In genomic region chr10:88194961-88195367, GRCh38 we compare ENCODE assay signal across 16 cellular contexts.
DNase-seq lines count a peak whose midpoint lies in the region; ATAC-seq and TF ChIP-seq lines count a peak whose summit lies in the region.
"Had no signal": no experiment of that assay in that cellular context is flagged by ENCODE, and none has a peak within 500 bp of the region (broad histone marks: within the 10 kb centered on the region; RNA-seq: fewer than 3 reads in every experiment).

No MANE protein-coding gene starts in this region.

- WGBS in stomach, 5 donors, result 11 to 43% (median 21%) methylated on average over 2 of the region's 2 CpGs
- 64% methylated on average over 1 of the region's 2 CpGs for WGBS in mammary epithelial cell (ENCODE audit: low coverage, missing lambda C conversion rate)

- H3K27me3 Mint-ChIP-seq in T-cell, result no peaks in the 10 kb centered on the region
- no peaks in the 10 kb centered on the region for H3K27me3 Mint-ChIP-seq in chondrocyte (ENCODE audit: low read depth)

- POLR2A ChIA-PET in T-cell (lab: Charles Lee), result interaction anchor here (0.5 to 0.6 kb wide), 3 partner anchors 130 to 287 kb away, joined by 3 to 6 read pairs (median 3); no protein-coding TSS in a partner anchor

- dilution Hi-C loops in mammary epithelial cell (cut with HindIII; ENCODE audit: low sequenced_read_pairs), result no loop called here

- CTCF ChIA-PET in T-cell (lab: Charles Lee) (interaction anchor here in 1 of 2 donors (1.0 kb wide), 1 partner anchor 192 kb away, joined by 3 read pairs; no protein-coding TSS in a partner anchor), mammary epithelial cell (lab: Charles Lee; ENCODE audit: low non-redundant PET) (no interaction called here)

- no peak for TF ChIP-seq POLR2A in stomach (IDR thresholded peaks at IDR 0.05)

- H3K4me1 ChIP-seq in left ventricle myocardium inferior, result peaks cover 23% of the 10 kb centered on the region
- H3K4me1 ChIP-seq in stomach, result no peaks in the 10 kb centered on the region
- H3K4me1 ChIP-seq in mammary epithelial cell (ENCODE audit: insufficient read depth, low read length), result peaks cover 21% of the 10 kb centered on the region

- H3K27ac Mint-ChIP-seq in T-cell, result peak overlapping the region; percentile 94 to 96
- no peak overlapping the region for H3K27ac Mint-ChIP-seq in chondrocyte (ENCODE audit: unreplicated experiment)

- peak overlapping the region in 1 of 3 donors; percentile 12 for H3K4me3 Mint-ChIP-seq in T-cell
- H3K4me3 Mint-ChIP-seq in chondrocyte (ENCODE audit: unreplicated experiment), result no peak overlapping the region

- no peaks in the 10 kb centered on the region for H3K27me3 ChIP-seq in left ventricle myocardium inferior (ENCODE audit: low read depth)
- H3K27me3 ChIP-seq in stomach, result no peaks in the 10 kb centered on the region
- H3K27me3 ChIP-seq in mammary epithelial cell (ENCODE audit: insufficient read depth, low read length), result no peaks in the 10 kb centered on the region
- H3K27me3 ChIP-seq: BLaER1 treated with 17β-estradiol and CSF1 and Interleukin-3, amounts not matched to agents 10 nM and 100 nM had no signal

- no peak for ATAC-seq in T-cell (replicated peaks in 1 of 4)
- ATAC-seq in HG02571 (IDR thresholded peaks at IDR 0.05; ENCODE audit: unreplicated experiment), result no peak

- H3K9me3 ChIP-seq in left ventricle myocardium inferior (replicated peaks), result no peaks in the 10 kb centered on the region
- no peaks in the 10 kb centered on the region for H3K9me3 ChIP-seq in stomach
- no peaks in the 10 kb centered on the region for H3K9me3 ChIP-seq in mammary epithelial cell (replicated peaks; ENCODE audit: insufficient read depth, low read length)

- H3K27ac ChIP-seq in left ventricle myocardium inferior (replicated peaks), result peak overlapping the region; percentile 28
- no peak overlapping the region for H3K27ac ChIP-seq in stomach
- H3K27ac ChIP-seq in mammary epithelial cell (ENCODE audit: insufficient read depth, low read depth, low read length), result no peak overlapping the region
- H3K27ac ChIP-seq: BLaER1 treated with 17β-estradiol and CSF1 and Interleukin-3, amounts not matched to agents 10 nM and 100 nM; HL-60 had no signal

- BruUV-seq in mammary epithelial cell (replicated peaks; lab: Mats Ljungman, UMichigan), result no TSS peak

- no peaks in the 10 kb centered on the region for H3K79me2 ChIP-seq in mammary epithelial cell (ENCODE audit: insufficient read depth, low read length)

- H3K4me2 ChIP-seq in mammary epithelial cell (ENCODE audit: insufficient read depth, low read depth, low read length), result no peak overlapping the region

- TF ChIP-seq EP300 in stomach (IDR thresholded peaks at IDR 0.05), result no peak

- in situ Hi-C loops in mammary epithelial cell (cut with MboI; ENCODE audit: low sequenced_read_pairs in 2 of 2), result no loop called here

- H3K36me3 ChIP-seq in left ventricle myocardium inferior (no peaks in the 10 kb centered on the region), stomach (no peaks in the 10 kb centered on the region), mammary epithelial cell (ENCODE audit: insufficient read depth, low read length) (no peaks in the 10 kb centered on the region)
- H3K36me3 ChIP-seq: BLaER1 treated with 17β-estradiol and CSF1 and Interleukin-3, amounts not matched to agents 10 nM and 100 nM had no signal

- DNase-seq in left ventricle myocardium inferior (no peak), cardiac septum (ENCODE audit: low spot score) (no peak), T-cell (no peak), fibroblast of the aortic adventitia (ENCODE audit: low read depth) (peak; percentile 64), stomach (no peak), mammary epithelial cell (no peak), chondrocyte (ENCODE audit: low spot score) (no peak)
- DNase-seq: 8988T; MV-4-11; NCI-H187 treated with DMSO at 0.1 percent for 48 hours; NCI-H446; NK-92 treated with Interleukin-12 subunit alpha and Interleukin-12 subunit beta, amount 100 ng/mL, for 24 hours; SHP77 treated with DMSO at 0.1 percent for 48 hours had no signal

- no peaks in the 10 kb centered on the region for H3K36me3 Mint-ChIP-seq in T-cell
- H3K36me3 Mint-ChIP-seq in chondrocyte (ENCODE audit: low read depth), result no peaks in the 10 kb centered on the region

- peaks cover 45 to 54% (median 52%) of the 10 kb centered on the region in 3 donors for H3K4me1 Mint-ChIP-seq in T-cell
- no peaks in the 10 kb centered on the region for H3K4me1 Mint-ChIP-seq in chondrocyte (ENCODE audit: low read depth)

- no peaks in the 10 kb centered on the region for H4K20me1 ChIP-seq in mammary epithelial cell (ENCODE audit: insufficient read depth, low read length)
- H4K20me1 ChIP-seq: BLaER1 treated with 17β-estradiol and CSF1 and Interleukin-3, amounts not matched to agents 10 nM and 100 nM had no signal

- H3K9me3 Mint-ChIP-seq in T-cell (peaks cover 4 to 5% (median 4%) of the 10 kb centered on the region in 3 donors), chondrocyte (ENCODE audit: low read depth) (no peaks in the 10 kb centered on the region)

- no peak overlapping the region for H2AFZ ChIP-seq in mammary epithelial cell (ENCODE audit: low read depth, low read length)

- H3K4me3 ChIP-seq in left ventricle myocardium inferior (no peak overlapping the region), fibroblast of the aortic adventitia (ENCODE audit: low read depth, low read length) (no peak overlapping the region), stomach (no peak overlapping the region), mammary epithelial cell (replicated peaks in 1 of 3; ENCODE audit: insufficient read depth in 1 of 3, low read depth in 2 of 3, low read length in 3 of 3) (no peak overlapping the region)
- H3K4me3 ChIP-seq: BLaER1 treated with 17β-estradiol and CSF1 and Interleukin-3, amounts not matched to agents 10 nM and 100 nM had no signal

- TF ChIP-seq CTCF in left ventricle myocardium inferior (IDR thresholded peaks at IDR 0.05; ENCODE audit: borderline replicate concordance) (no peak), fibroblast of the aortic adventitia (IDR thresholded peaks at IDR 0.05; ENCODE audit: insufficient read depth, low read length) (no peak), stomach (IDR thresholded peaks at IDR 0.05) (no peak), mammary epithelial cell (conservative IDR thresholded peaks at IDR 0.05 in 1 of 2, IDR thresholded peaks at IDR 0.05 in 1 of 2; ENCODE audit: extremely low read depth in 1 of 2, insufficient read depth in 1 of 2, low read depth in 1 of 2, low read length in 2 of 2) (no peak), chondrocyte (IDR thresholded peaks at IDR 0.05) (no peak)

- H3K9ac ChIP-seq in mammary epithelial cell (ENCODE audit: insufficient read depth, low read length), result no peak overlapping the region
- H3K9ac ChIP-seq: BLaER1 treated with 17β-estradiol and CSF1 and Interleukin-3, amounts not matched to agents 10 nM and 100 nM had no signal

- intact Hi-C loops in left ventricle myocardium inferior (cut with micrococcal nuclease), result no loop called here
- intact Hi-C loops in cardiac septum (cut with DNase I), result no loop called here
- intact Hi-C loops in stomach (cut with DNase I; ENCODE audit: low total_unique reads), result no loop called here
- intact Hi-C loops in mammary epithelial cell (cut with micrococcal nuclease), result no loop called here
